Comparison of ENCODE assay signal across 2 cellular contexts in the genomic region with DNA sequence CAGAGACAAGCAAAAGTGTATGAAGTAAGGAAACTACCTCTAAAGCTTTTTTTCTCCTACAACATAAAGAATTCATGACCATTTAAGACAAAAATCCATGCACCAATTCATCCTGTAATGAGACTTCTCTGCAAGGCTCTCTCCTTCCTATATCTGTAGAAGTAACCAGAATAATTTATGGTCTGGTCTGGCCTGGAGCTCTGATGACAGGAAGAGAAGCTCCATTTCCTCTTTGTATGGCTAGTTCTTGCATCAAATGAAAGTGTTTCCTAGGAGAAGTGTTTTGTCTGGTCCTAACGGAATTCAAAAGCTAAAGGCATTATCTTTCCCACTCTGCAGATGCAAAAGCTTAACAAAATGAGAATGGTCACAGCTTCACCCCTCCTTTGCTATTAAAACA.
TF ChIP-seq lines count a peak whose summit lies in the region.

No MANE protein-coding gene starts in this region.

TF ChIP-seq in SK-N-SH treated with all-trans-retinoic acid at 6 μM for 48 hours, 23 proteins besides CTCF, POLR2A, EP300 and RAD21 (continued from another document):
- TF ChIP-seq, protein P1, sequence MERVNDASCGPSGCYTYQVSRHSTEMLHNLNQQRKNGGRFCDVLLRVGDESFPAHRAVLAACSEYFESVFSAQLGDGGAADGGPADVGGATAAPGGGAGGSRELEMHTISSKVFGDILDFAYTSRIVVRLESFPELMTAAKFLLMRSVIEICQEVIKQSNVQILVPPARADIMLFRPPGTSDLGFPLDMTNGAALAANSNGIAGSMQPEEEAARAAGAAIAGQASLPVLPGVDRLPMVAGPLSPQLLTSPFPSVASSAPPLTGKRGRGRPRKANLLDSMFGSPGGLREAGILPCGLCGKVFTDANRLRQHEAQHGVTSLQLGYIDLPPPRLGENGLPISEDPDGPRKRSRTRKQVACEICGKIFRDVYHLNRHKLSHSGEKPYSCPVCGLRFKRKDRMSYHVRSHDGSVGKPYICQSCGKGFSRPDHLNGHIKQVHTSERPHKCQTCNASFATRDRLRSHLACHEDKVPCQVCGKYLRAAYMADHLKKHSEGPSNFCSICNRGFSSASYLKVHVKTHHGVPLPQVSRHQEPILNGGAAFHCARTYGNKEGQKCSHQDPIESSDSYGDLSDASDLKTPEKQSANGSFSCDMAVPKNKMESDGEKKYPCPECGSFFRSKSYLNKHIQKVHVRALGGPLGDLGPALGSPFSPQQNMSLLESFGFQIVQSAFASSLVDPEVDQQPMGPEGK (CRISPR knock-in tag; IDR thresholded peaks at IDR 0.05; ENCODE audit: borderline replicate concordance): no peak
- TF ChIP-seq TOX (CRISPR knock-in tag; IDR thresholded peaks at IDR 0.05; ENCODE audit: borderline replicate concordance) (no peak), OSR1 (CRISPR knock-in tag; IDR thresholded peaks at IDR 0.05) (no peak), CSDC2 (CRISPR knock-in tag; IDR thresholded peaks at IDR 0.05) (no peak), RARB (CRISPR knock-in tag; IDR thresholded peaks at IDR 0.05) (no peak), BACH2 (CRISPR knock-in tag; IDR thresholded peaks at IDR 0.05; ENCODE audit: borderline replicate concordance) (no peak), ESRRG (CRISPR knock-in tag; IDR thresholded peaks at IDR 0.05) (no peak), SNAI2 (CRISPR knock-in tag; IDR thresholded peaks at IDR 0.05) (no peak), ISL1 (CRISPR knock-in tag; IDR thresholded peaks at IDR 0.05) (no peak), ZNF565 (CRISPR knock-in tag; conservative IDR thresholded peaks at IDR 0.05; ENCODE audit: low read depth) (no peak)

TF ChIP-seq in SK-N-SH, 30 proteins besides CTCF, POLR2A, EP300 and RAD21 (continued from another document):
- TF ChIP-seq, protein P2, sequence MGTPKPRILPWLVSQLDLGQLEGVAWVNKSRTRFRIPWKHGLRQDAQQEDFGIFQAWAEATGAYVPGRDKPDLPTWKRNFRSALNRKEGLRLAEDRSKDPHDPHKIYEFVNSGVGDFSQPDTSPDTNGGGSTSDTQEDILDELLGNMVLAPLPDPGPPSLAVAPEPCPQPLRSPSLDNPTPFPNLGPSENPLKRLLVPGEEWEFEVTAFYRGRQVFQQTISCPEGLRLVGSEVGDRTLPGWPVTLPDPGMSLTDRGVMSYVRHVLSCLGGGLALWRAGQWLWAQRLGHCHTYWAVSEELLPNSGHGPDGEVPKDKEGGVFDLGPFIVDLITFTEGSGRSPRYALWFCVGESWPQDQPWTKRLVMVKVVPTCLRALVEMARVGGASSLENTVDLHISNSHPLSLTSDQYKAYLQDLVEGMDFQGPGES (IDR thresholded peaks at IDR 0.05; ENCODE audit: low read depth, low read length): no peak
- TF ChIP-seq SIN3A (IDR thresholded peaks at IDR 0.05; ENCODE audit: borderline replicate concordance, low read depth, low read length): no peak
- no peak for TF ChIP-seq GABPA (IDR thresholded peaks at IDR 0.05; ENCODE audit: low read depth)
- TF ChIP-seq, protein P3, sequence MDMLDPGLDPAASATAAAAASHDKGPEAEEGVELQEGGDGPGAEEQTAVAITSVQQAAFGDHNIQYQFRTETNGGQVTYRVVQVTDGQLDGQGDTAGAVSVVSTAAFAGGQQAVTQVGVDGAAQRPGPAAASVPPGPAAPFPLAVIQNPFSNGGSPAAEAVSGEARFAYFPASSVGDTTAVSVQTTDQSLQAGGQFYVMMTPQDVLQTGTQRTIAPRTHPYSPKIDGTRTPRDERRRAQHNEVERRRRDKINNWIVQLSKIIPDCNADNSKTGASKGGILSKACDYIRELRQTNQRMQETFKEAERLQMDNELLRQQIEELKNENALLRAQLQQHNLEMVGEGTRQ (IDR thresholded peaks at IDR 0.05; ENCODE audit: borderline replicate concordance, low read depth, low read length): no peak
- TF ChIP-seq, protein P4, sequence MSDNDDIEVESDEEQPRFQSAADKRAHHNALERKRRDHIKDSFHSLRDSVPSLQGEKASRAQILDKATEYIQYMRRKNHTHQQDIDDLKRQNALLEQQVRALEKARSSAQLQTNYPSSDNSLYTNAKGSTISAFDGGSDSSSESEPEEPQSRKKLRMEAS (IDR thresholded peaks at IDR 0.05; ENCODE audit: low read depth): no peak
- no peak for TF ChIP-seq TAF1 (IDR thresholded peaks at IDR 0.05; ENCODE audit: borderline replicate concordance, low read depth, low read length)
- TF ChIP-seq MEF2A (IDR thresholded peaks at IDR 0.05; ENCODE audit: borderline replicate concordance, low read depth): no peak
- no peak for TF ChIP-seq CHD2 (IDR thresholded peaks at IDR 0.05; ENCODE audit: low read length, partially characterized antibody)
